1 cellular context compared by ENCODE assay signal in the genomic region with DNA sequence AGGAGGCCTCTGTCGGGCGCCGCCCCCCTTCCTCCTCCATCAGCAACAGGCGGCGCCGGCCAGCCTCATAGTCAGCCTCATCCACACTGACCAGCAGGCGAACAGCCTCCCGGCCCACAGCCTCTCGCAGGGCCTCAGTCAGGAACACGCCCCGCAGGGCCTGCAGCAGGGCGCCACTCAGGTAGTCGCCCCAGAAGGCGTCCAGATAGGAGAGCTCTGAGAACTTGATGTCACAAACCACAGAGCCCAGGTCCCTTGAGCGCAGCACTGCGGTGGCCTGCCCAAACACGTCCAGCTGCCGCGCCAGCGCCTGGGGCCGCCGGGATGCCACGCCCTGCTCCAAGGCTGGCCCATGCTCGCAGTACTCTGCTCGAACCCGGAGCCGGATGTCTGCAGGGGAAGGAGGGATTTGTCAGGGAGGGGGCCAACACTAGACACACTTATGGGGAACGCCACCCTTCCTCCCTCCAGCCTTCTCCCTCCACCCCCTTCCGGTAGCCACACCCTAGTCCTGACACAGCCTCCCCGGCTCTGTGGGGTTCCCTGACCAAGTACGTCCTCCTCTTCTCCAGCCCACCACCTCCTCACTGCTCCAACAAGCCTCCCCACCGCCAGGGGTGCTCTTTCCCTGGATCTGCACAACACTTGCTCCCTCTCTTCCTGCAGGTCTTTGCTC.
TF ChIP-seq lines count a peak whose summit lies in the region.

No MANE protein-coding gene starts in this region.

TF ChIP-seq in liver, 16 proteins besides CTCF, POLR2A, EP300 and RAD21 (continued from another document):
- TF ChIP-seq, protein P1, sequence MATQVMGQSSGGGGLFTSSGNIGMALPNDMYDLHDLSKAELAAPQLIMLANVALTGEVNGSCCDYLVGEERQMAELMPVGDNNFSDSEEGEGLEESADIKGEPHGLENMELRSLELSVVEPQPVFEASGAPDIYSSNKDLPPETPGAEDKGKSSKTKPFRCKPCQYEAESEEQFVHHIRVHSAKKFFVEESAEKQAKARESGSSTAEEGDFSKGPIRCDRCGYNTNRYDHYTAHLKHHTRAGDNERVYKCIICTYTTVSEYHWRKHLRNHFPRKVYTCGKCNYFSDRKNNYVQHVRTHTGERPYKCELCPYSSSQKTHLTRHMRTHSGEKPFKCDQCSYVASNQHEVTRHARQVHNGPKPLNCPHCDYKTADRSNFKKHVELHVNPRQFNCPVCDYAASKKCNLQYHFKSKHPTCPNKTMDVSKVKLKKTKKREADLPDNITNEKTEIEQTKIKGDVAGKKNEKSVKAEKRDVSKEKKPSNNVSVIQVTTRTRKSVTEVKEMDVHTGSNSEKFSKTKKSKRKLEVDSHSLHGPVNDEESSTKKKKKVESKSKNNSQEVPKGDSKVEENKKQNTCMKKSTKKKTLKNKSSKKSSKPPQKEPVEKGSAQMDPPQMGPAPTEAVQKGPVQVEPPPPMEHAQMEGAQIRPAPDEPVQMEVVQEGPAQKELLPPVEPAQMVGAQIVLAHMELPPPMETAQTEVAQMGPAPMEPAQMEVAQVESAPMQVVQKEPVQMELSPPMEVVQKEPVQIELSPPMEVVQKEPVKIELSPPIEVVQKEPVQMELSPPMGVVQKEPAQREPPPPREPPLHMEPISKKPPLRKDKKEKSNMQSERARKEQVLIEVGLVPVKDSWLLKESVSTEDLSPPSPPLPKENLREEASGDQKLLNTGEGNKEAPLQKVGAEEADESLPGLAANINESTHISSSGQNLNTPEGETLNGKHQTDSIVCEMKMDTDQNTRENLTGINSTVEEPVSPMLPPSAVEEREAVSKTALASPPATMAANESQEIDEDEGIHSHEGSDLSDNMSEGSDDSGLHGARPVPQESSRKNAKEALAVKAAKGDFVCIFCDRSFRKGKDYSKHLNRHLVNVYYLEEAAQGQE (IDR thresholded peaks at IDR 0.05): no peak
- no peak for TF ChIP-seq YY1 (IDR thresholded peaks at IDR 0.05)
TF ChIP-seq in liver: peak in this region for 0.
